ENCODE assay signal across 1 cellular context in the genomic region with DNA sequence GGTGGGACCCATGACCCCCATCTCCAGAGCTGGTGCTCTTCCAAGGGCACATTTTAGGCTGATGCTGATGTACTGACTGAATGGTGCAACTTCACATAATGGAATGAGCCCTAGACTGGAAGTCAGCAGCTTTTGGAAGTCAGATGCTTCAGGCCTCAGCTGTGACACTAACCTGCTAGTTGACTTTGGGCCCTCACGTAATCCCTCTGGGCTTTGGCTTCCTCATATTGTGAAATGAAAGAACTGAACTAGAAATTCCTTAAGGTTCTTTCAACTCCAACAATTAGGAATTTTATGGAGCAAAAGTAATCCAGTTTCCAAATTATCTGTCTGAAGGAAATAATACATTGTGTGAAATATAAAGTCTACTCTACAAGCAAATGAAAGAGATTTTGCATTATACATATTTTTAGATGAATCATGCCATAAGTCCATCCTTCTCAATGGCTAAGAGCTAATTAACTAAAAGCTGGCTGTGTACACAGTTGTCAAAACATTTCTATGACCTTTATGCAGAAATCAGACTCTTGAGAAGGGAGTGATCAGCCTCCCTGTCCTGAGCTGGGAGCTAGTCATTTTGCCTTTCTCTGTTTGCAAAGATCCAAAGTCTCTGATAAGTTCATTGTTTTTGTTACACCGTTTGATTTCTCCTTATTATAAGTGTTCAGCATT.
TF ChIP-seq lines count a peak whose summit lies in the region.

No MANE protein-coding gene starts in this region.

TF ChIP-seq in HepG2, 621 proteins besides CTCF, POLR2A, EP300 and RAD21 (continued from another document):
- TF ChIP-seq SPEN (CRISPR knock-in tag; IDR thresholded peaks at IDR 0.05; ENCODE audit: low read depth), result no peak
- no peak for TF ChIP-seq ZNF124 (CRISPR knock-in tag; IDR thresholded peaks at IDR 0.05)
- TF ChIP-seq, protein P1, sequence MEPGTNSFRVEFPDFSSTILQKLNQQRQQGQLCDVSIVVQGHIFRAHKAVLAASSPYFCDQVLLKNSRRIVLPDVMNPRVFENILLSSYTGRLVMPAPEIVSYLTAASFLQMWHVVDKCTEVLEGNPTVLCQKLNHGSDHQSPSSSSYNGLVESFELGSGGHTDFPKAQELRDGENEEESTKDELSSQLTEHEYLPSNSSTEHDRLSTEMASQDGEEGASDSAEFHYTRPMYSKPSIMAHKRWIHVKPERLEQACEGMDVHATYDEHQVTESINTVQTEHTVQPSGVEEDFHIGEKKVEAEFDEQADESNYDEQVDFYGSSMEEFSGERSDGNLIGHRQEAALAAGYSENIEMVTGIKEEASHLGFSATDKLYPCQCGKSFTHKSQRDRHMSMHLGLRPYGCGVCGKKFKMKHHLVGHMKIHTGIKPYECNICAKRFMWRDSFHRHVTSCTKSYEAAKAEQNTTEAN (CRISPR knock-in tag; conservative IDR thresholded peaks at IDR 0.05), result no peak
- TF ChIP-seq HNF4A (CRISPR knock-in tag; IDR thresholded peaks at IDR 0.05), result no peak
- TF ChIP-seq HCFC1 (IDR thresholded peaks at IDR 0.05; ENCODE audit: low read depth, low read length), result no peak
- TF ChIP-seq SMAD3 (CRISPR knock-in tag; IDR thresholded peaks at IDR 0.05), result no peak
- TF ChIP-seq RARA (CRISPR knock-in tag; IDR thresholded peaks at IDR 0.05), result no peak
